Comparison of ENCODE assay signal across 27 cellular contexts in the genomic region with DNA sequence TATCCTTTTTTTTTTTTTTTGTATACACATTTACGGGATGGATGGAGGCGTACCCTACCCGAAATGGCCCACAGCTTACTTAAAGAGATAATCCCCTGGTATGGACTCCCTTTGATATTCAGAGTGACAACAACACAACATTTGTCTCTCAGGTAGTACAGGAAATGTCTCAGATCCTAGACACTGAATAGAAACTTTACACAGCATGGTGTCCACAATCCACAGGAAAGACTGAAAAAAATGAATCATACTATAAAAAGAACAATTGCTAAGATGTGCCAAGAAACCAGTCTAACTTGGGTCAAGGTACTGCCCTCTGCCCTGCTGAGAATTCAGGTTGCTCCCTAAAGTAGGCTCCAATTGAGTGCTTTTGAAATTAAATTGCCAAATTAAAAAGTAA.
"Had no signal": no experiment of that assay in that cellular context is flagged by ENCODE, and none has a peak within 500 bp of the region (broad histone marks: within the 10 kb centered on the region; RNA-seq: fewer than 3 reads in every experiment).

No MANE protein-coding gene starts in this region.

- H3K36me3 ChIP-seq: brain microvascular endothelial cell, esophagus muscularis mucosa, gastrocnemius medialis, heart right ventricle, WERI-Rb-1 had no signal

- H3K9me3 ChIP-seq: esophagus muscularis mucosa, gastrocnemius medialis, heart right ventricle had no signal

- H3K4me1 ChIP-seq: esophagus muscularis mucosa, foreskin keratinocyte, gastrocnemius medialis, heart right ventricle had no signal

- DNase-seq: activated B cell treated with CpG ODN at 0.5 μM for 24 hours; activated CD4-positive, alpha-beta T cell treated with anti-CD3 and anti-CD28 coated beads for 48 hours; activated CD4-positive, alpha-beta T cell treated with anti-CD3 and anti-CD28 coated beads, Interleukin-2, amount 50 U/mL, for 1 hour; activated CD4-positive, alpha-beta T cell treated with anti-CD3 and anti-CD28 coated beads, Interleukin-2, amount 50 U/mL, for 48 hours; activated CD8-positive, alpha-beta memory T cell treated with anti-CD3 and anti-CD28 coated beads for 24 hours; activated CD8-positive, alpha-beta T cell treated with anti-CD3 and anti-CD28 coated beads for 36 hours; activated effector memory CD4-positive, alpha-beta T cell treated with Interleukin-2 at 50 U/mL for 16 hours; activated gamma-delta T cell treated with Interleukin-2 at 50 U/mL for 16 hours; activated naive CD4-positive, alpha-beta T cell treated with anti-CD3 and anti-CD28 coated beads, Interleukin-2, amount 50 U/mL, for 16 hours; activated naive CD4-positive, alpha-beta T cell treated with Interleukin-2 at 50 U/mL for 16 hours; activated T-cell treated with anti-CD3 and anti-CD28 coated beads, Interleukin-2, amount 50 U/mL, for 4 hours; amniotic stem cell; anterior cingulate cortex; brain microvascular endothelial cell; caudate nucleus; cortex of kidney; effector CD8-positive, alpha-beta T cell; foreskin keratinocyte; gastrocnemius medialis; heart right ventricle; T-helper 1 cell; T-helper 17 cell; T1000; WERI-Rb-1 had no signal

- ATAC-seq: activated CD4-positive, CD25-positive, alpha-beta regulatory T cell treated with anti-CD3 and anti-CD28 coated beads, Interleukin-2, amount 50 U/mL, for 24 hours; activated CD8-positive, alpha-beta T cell treated with anti-CD3 and anti-CD28 coated beads for 36 hours; activated T-cell treated with anti-CD3 and anti-CD28 coated beads, Interleukin-2, amount 50 U/mL, for 4 hours; activated T-helper 17 cell treated with anti-CD3 and anti-CD28 coated beads, Interleukin-2, amount 50 U/mL, for 72 hours; foreskin keratinocyte; gastrocnemius medialis; heart right ventricle; T-helper 17 cell had no signal

- H3K27me3 ChIP-seq: brain microvascular endothelial cell, esophagus muscularis mucosa, foreskin keratinocyte, gastrocnemius medialis had no signal

- H3K4me3 ChIP-seq: esophagus muscularis mucosa, gastrocnemius medialis, heart right ventricle had no signal

- H3K27ac ChIP-seq: brain microvascular endothelial cell, esophagus muscularis mucosa, foreskin keratinocyte, gastrocnemius medialis, heart right ventricle, WERI-Rb-1 had no signal
